ENCODE assay signal across 9 cellular contexts in genomic region chr1:159946242-159947187, GRCh38. TPM values are rescaled to one million over a fixed set of nuclear protein-coding genes. Genes with fewer than 3 reads are reported as not detected.
DNase-seq lines count a peak whose midpoint lies in the region; ATAC-seq and TF ChIP-seq lines count a peak whose summit lies in the region.
"Had no signal": no experiment of that assay in that cellular context is flagged by ENCODE, and none has a peak within 500 bp of the region (broad histone marks: within the 10 kb centered on the region; RNA-seq: fewer than 3 reads in every experiment).

No MANE protein-coding gene starts in this region.

- peaks cover 35% of the 10 kb centered on the region for H3K4me1 Mint-ChIP-seq in progenitor cell of endocrine pancreas (ENCODE audit: low read depth)

- peaks cover 24% of the 10 kb centered on the region for H3K27me3 Mint-ChIP-seq in progenitor cell of endocrine pancreas

- no peaks in the 10 kb centered on the region for H3K9me3 Mint-ChIP-seq in progenitor cell of endocrine pancreas (ENCODE audit: low read depth)

- no peak overlapping the region for H3K27ac Mint-ChIP-seq in progenitor cell of endocrine pancreas

- H3K9ac ChIP-seq in ES-I3 (ENCODE audit: low read depth, low read length) (peak overlapping the region; percentile 57; the same call in 1 of the 2 replicates), NT2/D1 (ENCODE audit: insufficient read length, low read depth) (peak overlapping the region; percentile 83)

- peak overlapping the region; percentile 90 for H3K4me3 Mint-ChIP-seq in progenitor cell of endocrine pancreas (ENCODE audit: low read depth)

- H3K27me3 ChIP-seq in NT2/D1 (ENCODE audit: insufficient read depth, insufficient read length) (peaks cover 5% of the 10 kb centered on the region), esophagus (ENCODE audit: control insufficient read depth in 1 of 2, insufficient read depth in 2 of 2, low read length in 2 of 2) (no peaks in the 10 kb centered on the region)

- H3K36me3 Mint-ChIP-seq in progenitor cell of endocrine pancreas (ENCODE audit: insufficient read depth): peaks cover 2% of the 10 kb centered on the region

- no peaks in the 10 kb centered on the region for H3K36me3 ChIP-seq in ES-I3 (ENCODE audit: insufficient read depth, low read length)
- H3K36me3 ChIP-seq in NT2/D1 (ENCODE audit: insufficient read depth, insufficient read length, low read length): peaks cover 15% of the 10 kb centered on the region
- H3K36me3 ChIP-seq in esophagus (ENCODE audit: control insufficient read depth in 2 of 2, insufficient read depth in 2 of 2, low read length in 1 of 2): no peaks in the 10 kb centered on the region

- no peak for DNase-seq in NT2/D1 (ENCODE audit: low read depth, low spot score)
- DNase-seq in progenitor cell of endocrine pancreas (ENCODE audit: low spot score, unreplicated experiment): no peak
- DNase-seq in GM10266 (ENCODE audit: extremely low spot score): no peak
- no peak for DNase-seq in retina
- DNase-seq in stimulated activated CD4-positive, alpha-beta T cell treated with anti-CD3 and anti-CD28 coated beads, Interleukin-1b, Interleukin-23, amount 100 ng/mL, for 48 hours: no peak

- peak overlapping the region; percentile 38 to 48 for H3K27ac ChIP-seq in esophagus (ENCODE audit: low read depth in 2 of 2, low read length in 1 of 2)

- H3K9me3 ChIP-seq in ES-I3 (ENCODE audit: control insufficient read depth, insufficient read depth, low read length) (no peaks in the 10 kb centered on the region), NT2/D1 (ENCODE audit: insufficient read depth, low read length) (no peaks in the 10 kb centered on the region), esophagus (ENCODE audit: control insufficient read depth in 2 of 2, insufficient read depth in 1 of 2, low read depth in 1 of 2, low read length in 1 of 2) (no peaks in the 10 kb centered on the region)

- ATAC-seq in HG03354 (IDR thresholded peaks at IDR 0.05; ENCODE audit: poor library complexity, severe bottlenecking, unreplicated experiment): no peak

- TF ChIP-seq CTCF in progenitor cell of endocrine pancreas (IDR thresholded peaks at IDR 0.05; ENCODE audit: unreplicated experiment) (no peak), GM10266 (IDR thresholded peaks at IDR 0.05; ENCODE audit: control insufficient read depth, insufficient read depth, low read depth, missing control alignments) (no peak)

- H3K4me3 ChIP-seq in NT2/D1 (ENCODE audit: insufficient read length, low read depth) (peak overlapping the region; percentile 58), esophagus (ENCODE audit: low read depth in 1 of 2, low read length in 2 of 2) (no peak overlapping the region)

- WGBS in esophagus, 2 donors: 35 to 40% methylated on average over 9 of the region's 9 CpGs

- H3K4me1 ChIP-seq in ES-I3 (ENCODE audit: insufficient read depth, low read length) (no peaks in the 10 kb centered on the region), NT2/D1 (ENCODE audit: insufficient read depth, insufficient read length) (peaks cover 7% of the 10 kb centered on the region), esophagus (ENCODE audit: control insufficient read depth in 2 of 2, insufficient read depth in 2 of 2, low read length in 1 of 2) (peaks cover 1 to 21% of the 10 kb centered on the region in 2 donors)

RNA-seq across cellular contexts. Expression of gene IGSF9, which starts 1.1 kb away (rescaled TPM):
- polyA plus RNA-seq in esophagus: 10 to 100 TPM in 1 of 2 donors, 1 to 10 TPM in 1; 7.4 to 16.1 TPM
- 68.2 and 68.6 TPM in 2 replicates for total RNA-seq in progenitor cell of endocrine pancreas

RNA-seq across cellular contexts. Expression of gene SLAMF9, which starts 7.5 kb away (rescaled TPM):
- polyA plus RNA-seq in esophagus: under 1 TPM; 0.05 to 0.14 TPM
- not detected in 2 replicates for total RNA-seq in progenitor cell of endocrine pancreas
- total RNA-seq: mesenteric fat pad had no signal

RNA-seq across cellular contexts. Expression of gene TAGLN2, which starts 21.2 kb away (rescaled TPM):
- polyA plus RNA-seq in esophagus: 100 to 1,000 TPM; 309 to 366 TPM
- total RNA-seq in progenitor cell of endocrine pancreas: 153 and 159 TPM in 2 replicates

RNA-seq across cellular contexts. Expression of gene CFAP45, which starts 46.5 kb away (rescaled TPM):
- polyA plus RNA-seq in esophagus: under 1 TPM; 0.44 to 0.61 TPM
- total RNA-seq in progenitor cell of endocrine pancreas: 0.74 and 1.0 TPM in 2 replicates
